In genomic region chr9:9754186-9754585, GRCh38 we compare ENCODE assay signal across 1 cellular context.
TF ChIP-seq lines count a peak whose summit lies in the region.

No MANE protein-coding gene starts in this region.

TF ChIP-seq in GM23338, 12 proteins besides CTCF, POLR2A, EP300 and RAD21 (continued from another document):
- TF ChIP-seq, protein P1, sequence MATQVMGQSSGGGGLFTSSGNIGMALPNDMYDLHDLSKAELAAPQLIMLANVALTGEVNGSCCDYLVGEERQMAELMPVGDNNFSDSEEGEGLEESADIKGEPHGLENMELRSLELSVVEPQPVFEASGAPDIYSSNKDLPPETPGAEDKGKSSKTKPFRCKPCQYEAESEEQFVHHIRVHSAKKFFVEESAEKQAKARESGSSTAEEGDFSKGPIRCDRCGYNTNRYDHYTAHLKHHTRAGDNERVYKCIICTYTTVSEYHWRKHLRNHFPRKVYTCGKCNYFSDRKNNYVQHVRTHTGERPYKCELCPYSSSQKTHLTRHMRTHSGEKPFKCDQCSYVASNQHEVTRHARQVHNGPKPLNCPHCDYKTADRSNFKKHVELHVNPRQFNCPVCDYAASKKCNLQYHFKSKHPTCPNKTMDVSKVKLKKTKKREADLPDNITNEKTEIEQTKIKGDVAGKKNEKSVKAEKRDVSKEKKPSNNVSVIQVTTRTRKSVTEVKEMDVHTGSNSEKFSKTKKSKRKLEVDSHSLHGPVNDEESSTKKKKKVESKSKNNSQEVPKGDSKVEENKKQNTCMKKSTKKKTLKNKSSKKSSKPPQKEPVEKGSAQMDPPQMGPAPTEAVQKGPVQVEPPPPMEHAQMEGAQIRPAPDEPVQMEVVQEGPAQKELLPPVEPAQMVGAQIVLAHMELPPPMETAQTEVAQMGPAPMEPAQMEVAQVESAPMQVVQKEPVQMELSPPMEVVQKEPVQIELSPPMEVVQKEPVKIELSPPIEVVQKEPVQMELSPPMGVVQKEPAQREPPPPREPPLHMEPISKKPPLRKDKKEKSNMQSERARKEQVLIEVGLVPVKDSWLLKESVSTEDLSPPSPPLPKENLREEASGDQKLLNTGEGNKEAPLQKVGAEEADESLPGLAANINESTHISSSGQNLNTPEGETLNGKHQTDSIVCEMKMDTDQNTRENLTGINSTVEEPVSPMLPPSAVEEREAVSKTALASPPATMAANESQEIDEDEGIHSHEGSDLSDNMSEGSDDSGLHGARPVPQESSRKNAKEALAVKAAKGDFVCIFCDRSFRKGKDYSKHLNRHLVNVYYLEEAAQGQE (IDR thresholded peaks at IDR 0.05; ENCODE audit: unreplicated experiment) = no peak
- TF ChIP-seq, protein P2, sequence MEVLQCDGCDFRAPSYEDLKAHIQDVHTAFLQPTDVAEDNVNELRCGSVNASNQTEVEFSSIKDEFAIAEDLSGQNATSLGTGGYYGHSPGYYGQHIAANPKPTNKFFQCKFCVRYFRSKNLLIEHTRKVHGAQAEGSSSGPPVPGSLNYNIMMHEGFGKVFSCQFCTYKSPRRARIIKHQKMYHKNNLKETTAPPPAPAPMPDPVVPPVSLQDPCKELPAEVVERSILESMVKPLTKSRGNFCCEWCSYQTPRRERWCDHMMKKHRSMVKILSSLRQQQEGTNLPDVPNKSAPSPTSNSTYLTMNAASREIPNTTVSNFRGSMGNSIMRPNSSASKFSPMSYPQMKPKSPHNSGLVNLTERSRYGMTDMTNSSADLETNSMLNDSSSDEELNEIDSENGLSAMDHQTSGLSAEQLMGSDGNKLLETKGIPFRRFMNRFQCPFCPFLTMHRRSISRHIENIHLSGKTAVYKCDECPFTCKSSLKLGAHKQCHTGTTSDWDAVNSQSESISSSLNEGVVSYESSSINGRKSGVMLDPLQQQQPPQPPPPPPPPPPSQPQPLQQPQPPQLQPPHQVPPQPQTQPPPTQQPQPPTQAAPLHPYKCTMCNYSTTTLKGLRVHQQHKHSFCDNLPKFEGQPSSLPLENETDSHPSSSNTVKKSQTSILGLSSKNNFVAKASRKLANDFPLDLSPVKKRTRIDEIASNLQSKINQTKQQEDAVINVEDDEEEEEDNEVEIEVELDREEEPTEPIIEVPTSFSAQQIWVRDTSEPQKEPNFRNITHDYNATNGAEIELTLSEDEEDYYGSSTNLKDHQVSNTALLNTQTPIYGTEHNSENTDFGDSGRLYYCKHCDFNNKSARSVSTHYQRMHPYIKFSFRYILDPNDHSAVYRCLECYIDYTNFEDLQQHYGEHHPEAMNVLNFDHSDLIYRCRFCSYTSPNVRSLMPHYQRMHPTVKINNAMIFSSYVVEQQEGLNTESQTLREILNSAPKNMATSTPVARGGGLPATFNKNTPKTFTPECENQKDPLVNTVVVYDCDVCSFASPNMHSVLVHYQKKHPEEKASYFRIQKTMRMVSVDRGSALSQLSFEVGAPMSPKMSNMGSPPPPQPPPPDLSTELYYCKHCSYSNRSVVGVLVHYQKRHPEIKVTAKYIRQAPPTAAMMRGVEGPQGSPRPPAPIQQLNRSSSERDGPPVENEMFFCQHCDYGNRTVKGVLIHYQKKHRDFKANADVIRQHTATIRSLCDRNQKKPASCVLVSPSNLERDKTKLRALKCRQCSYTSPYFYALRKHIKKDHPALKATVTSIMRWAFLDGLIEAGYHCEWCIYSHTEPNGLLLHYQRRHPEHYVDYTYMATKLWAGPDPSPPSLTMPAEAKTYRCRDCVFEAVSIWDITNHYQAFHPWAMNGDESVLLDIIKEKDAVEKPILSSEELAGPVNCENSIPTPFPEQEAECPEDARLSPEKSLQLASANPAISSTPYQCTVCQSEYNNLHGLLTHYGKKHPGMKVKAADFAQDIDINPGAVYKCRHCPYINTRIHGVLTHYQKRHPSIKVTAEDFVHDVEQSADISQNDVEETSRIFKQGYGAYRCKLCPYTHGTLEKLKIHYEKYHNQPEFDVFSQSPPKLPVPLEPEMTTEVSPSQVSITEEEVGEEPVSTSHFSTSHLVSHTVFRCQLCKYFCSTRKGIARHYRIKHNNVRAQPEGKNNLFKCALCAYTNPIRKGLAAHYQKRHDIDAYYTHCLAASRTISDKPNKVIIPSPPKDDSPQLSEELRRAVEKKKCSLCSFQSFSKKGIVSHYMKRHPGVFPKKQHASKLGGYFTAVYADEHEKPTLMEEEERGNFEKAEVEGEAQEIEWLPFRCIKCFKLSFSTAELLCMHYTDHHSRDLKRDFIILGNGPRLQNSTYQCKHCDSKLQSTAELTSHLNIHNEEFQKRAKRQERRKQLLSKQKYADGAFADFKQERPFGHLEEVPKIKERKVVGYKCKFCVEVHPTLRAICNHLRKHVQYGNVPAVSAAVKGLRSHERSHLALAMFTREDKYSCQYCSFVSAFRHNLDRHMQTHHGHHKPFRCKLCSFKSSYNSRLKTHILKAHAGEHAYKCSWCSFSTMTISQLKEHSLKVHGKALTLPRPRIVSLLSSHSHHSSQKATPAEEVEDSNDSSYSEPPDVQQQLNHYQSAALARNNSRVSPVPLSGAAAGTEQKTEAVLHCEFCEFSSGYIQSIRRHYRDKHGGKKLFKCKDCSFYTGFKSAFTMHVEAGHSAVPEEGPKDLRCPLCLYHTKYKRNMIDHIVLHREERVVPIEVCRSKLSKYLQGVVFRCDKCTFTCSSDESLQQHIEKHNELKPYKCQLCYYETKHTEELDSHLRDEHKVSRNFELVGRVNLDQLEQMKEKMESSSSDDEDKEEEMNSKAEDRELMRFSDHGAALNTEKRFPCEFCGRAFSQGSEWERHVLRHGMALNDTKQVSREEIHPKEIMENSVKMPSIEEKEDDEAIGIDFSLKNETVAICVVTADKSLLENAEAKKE (CRISPR knock-in tag; IDR thresholded peaks at IDR 0.05) = no peak
- no peak for TF ChIP-seq JUNB (IDR thresholded peaks at IDR 0.05; ENCODE audit: unreplicated experiment)
- no peak for TF ChIP-seq ZNF331 (CRISPR knock-in tag; IDR thresholded peaks at IDR 0.05; ENCODE audit: low read depth)
TF ChIP-seq in GM23338: peak in this region for 0.
